13 cellular contexts compared by ENCODE assay signal in genomic region chr4:19486400-19486799, GRCh38.
DNase-seq lines count a peak whose midpoint lies in the region; ATAC-seq and TF ChIP-seq lines count a peak whose summit lies in the region.
"Had no signal": no experiment of that assay in that cellular context is flagged by ENCODE, and none has a peak within 500 bp of the region (broad histone marks: within the 10 kb centered on the region; RNA-seq: fewer than 3 reads in every experiment).

No MANE protein-coding gene starts in this region.

- no peaks in the 10 kb centered on the region for H3K9me3 ChIP-seq in DND-41 (ENCODE audit: insufficient read depth, low read length, severe bottlenecking)
- H3K9me3 ChIP-seq: body of pancreas, SJSA1 had no signal

- H3K79me2 ChIP-seq in DND-41 (ENCODE audit: insufficient read depth, low read length) = no peaks in the 10 kb centered on the region

- no peak overlapping the region for H3K27ac ChIP-seq in DND-41 (ENCODE audit: low read length)
- no peak overlapping the region for H3K27ac ChIP-seq in VCaP
- H3K27ac ChIP-seq: body of pancreas, epithelial cell of prostate, GM23248, SJSA1 had no signal

- H3K27me3 ChIP-seq in DND-41 (ENCODE audit: insufficient read depth, low read length, poor library complexity) = no peaks in the 10 kb centered on the region
- H3K27me3 ChIP-seq: body of pancreas, SJSA1 had no signal

- no peak overlapping the region for H2AFZ ChIP-seq in DND-41 (ENCODE audit: low read depth, low read length)
- H2AFZ ChIP-seq: GM23248 had no signal

- H3K36me3 ChIP-seq in DND-41 (ENCODE audit: insufficient read depth, low read length) = no peaks in the 10 kb centered on the region
- H3K36me3 ChIP-seq: SJSA1 had no signal

- H3K4me1 ChIP-seq in DND-41 (ENCODE audit: insufficient read depth, low read length) = no peaks in the 10 kb centered on the region
- H3K4me1 ChIP-seq: body of pancreas had no signal

- no peak overlapping the region for H3K9ac ChIP-seq in DND-41 (ENCODE audit: low read depth, low read length)
- H3K9ac ChIP-seq: GM23248 had no signal

- H4K20me1 ChIP-seq in DND-41 (ENCODE audit: insufficient read depth, low read length) = no peaks in the 10 kb centered on the region

- DNase-seq in DND-41 (no peak), LNCaP clone FGC (ENCODE audit: low read depth) (no peak), kidney glomerular epithelial cell (lab: John Stamatoyannopoulos, UW) (peak; percentile 37), SHP77 treated with DMSO at 0.1 percent for 48 hours (lab: John Stamatoyannopoulos, UW) (no peak), NCI-H2029 (lab: John Stamatoyannopoulos, UW) (no peak)
- DNase-seq: activated CD4-positive, alpha-beta T cell treated with anti-CD3 and anti-CD28 coated beads for 1 hour; activated T-cell treated with anti-CD3 and anti-CD28 coated beads, Interleukin-2, amount 50 U/mL, for 4 hours; body of pancreas; GM23248 had no signal

- ATAC-seq in DND-41 (ENCODE audit: insufficient read depth, low read depth) = 0 out of 3 replicates have a peak, but pooled peaks have one; percentile 37
- ATAC-seq in GM21576 (IDR thresholded peaks at IDR 0.05; ENCODE audit: unreplicated experiment) = no peak
- ATAC-seq: activated T-cell treated with anti-CD3 and anti-CD28 coated beads, Interleukin-2, amount 50 U/mL, for 4 hours; body of pancreas had no signal

- no peak for TF ChIP-seq CTCF in DND-41 (IDR thresholded peaks at IDR 0.05; ENCODE audit: borderline replicate concordance, extremely low read depth, low read length, poor library complexity, severe bottlenecking)
- TF ChIP-seq CTCF in LNCaP clone FGC (IDR thresholded peaks at IDR 0.05; ENCODE audit: control insufficient read depth, extremely low read depth, insufficient read depth) = peak; percentile 31; the same call in 1 of the 2 replicates
- peak; percentile 20; the same call in 1 of the 2 replicates for TF ChIP-seq CTCF in VCaP (conservative IDR thresholded peaks at IDR 0.05)

- no peak overlapping the region for H3K4me2 ChIP-seq in DND-41 (ENCODE audit: insufficient read depth, low read length)

- H3K4me3 ChIP-seq in DND-41 (ENCODE audit: low read depth in 1 of 2, low read length in 2 of 2) = no peak overlapping the region
- no peak overlapping the region for H3K4me3 ChIP-seq in LNCaP clone FGC (ENCODE audit: low read depth, low read length)
- H3K4me3 ChIP-seq: body of pancreas, GM23248, SJSA1 had no signal
